In genomic region chr2:177275041-177275440, GRCh38 we compare ENCODE assay signal across 14 cellular contexts. TPM values are rescaled to one million over a fixed set of nuclear protein-coding genes. Genes with fewer than 3 reads are reported as not detected.
DNase-seq lines count a peak whose midpoint lies in the region; ATAC-seq, FAIRE-seq and TF ChIP-seq lines count a peak whose summit lies in the region.
"Had no signal": no experiment of that assay in that cellular context is flagged by ENCODE, and none has a peak within 500 bp of the region (broad histone marks: within the 10 kb centered on the region; RNA-seq: fewer than 3 reads in every experiment).

No MANE protein-coding gene starts in this region.

- TF ChIP-seq POLR2A in transverse colon (IDR thresholded peaks at IDR 0.05) = no peak
- TF ChIP-seq POLR2A in GM18505 (IDR thresholded peaks at IDR 0.05; ENCODE audit: borderline replicate concordance, extremely low read depth, insufficient read depth, insufficient read length) = no peak

- peaks cover 11% of the 10 kb centered on the region for H3K4me1 Mint-ChIP-seq in stimulated activated memory B cell treated with anti-CD40 and anti-IgM and Interleukin-4, amounts not matched to agents 10 μg/mL and 1 μg/mL and 100 μg/mL, for 72 hours
- H3K4me1 Mint-ChIP-seq: immature natural killer cell, neural crest cell had no signal

- no peaks in the 10 kb centered on the region for H3K36me3 ChIP-seq in OCI-LY1 (ENCODE audit: insufficient read depth, low read length)
- H3K36me3 ChIP-seq in keratinocyte (ENCODE audit: control insufficient read depth in 2 of 2, extremely low read depth in 1 of 2, insufficient read depth in 2 of 2, low read length in 2 of 2) = no peaks in the 10 kb centered on the region
- H3K36me3 ChIP-seq in transverse colon = no peaks in the 10 kb centered on the region

- H3K9me1 ChIP-seq in keratinocyte (ENCODE audit: control insufficient read depth, extremely low read depth, insufficient read depth, low read length) = no peaks in the 10 kb centered on the region

- WGBS in transverse colon (ENCODE audit: low coverage in 1 of 2), 2 donors = 46 to 63% methylated on average over 2 of the region's 2 CpGs

- H3K27ac Mint-ChIP-seq in stimulated activated memory B cell treated with anti-CD40 and anti-IgM and Interleukin-4, amounts not matched to agents 10 μg/mL and 1 μg/mL and 100 μg/mL, for 72 hours = no peak overlapping the region
- H3K27ac Mint-ChIP-seq: activated CD8-positive, alpha-beta T cell treated with anti-CD3 and anti-CD28 coated beads, Interleukin-2, amount 10 ng/mL, durations not matched to agents 7 days and 5 days; activated naive CD4-positive, alpha-beta T cell treated with anti-CD3 and anti-CD28 coated beads, Interleukin-2, amount 10 ng/mL, durations not matched to agents 7 days and 5 days; effector memory CD8-positive, alpha-beta T cell; immature natural killer cell; T-helper 2 cell treated with Interferon-gamma antibody and Interleukin-4, amounts not matched to agents 5 μg/mL and 100 μg/mL, for 36 hours had no signal

- H3K27me3 ChIP-seq in OCI-LY1 (ENCODE audit: insufficient read depth, low read length) = no peaks in the 10 kb centered on the region
- H3K27me3 ChIP-seq in keratinocyte (ENCODE audit: control insufficient read depth, extremely low read depth, insufficient read depth, low read length) = no peaks in the 10 kb centered on the region
- H3K27me3 ChIP-seq in transverse colon = no peaks in the 10 kb centered on the region

- no peaks in the 10 kb centered on the region for H3K36me3 Mint-ChIP-seq in stimulated activated memory B cell treated with anti-CD40 and anti-IgM and Interleukin-4, amounts not matched to agents 10 μg/mL and 1 μg/mL and 100 μg/mL, for 72 hours
- H3K36me3 Mint-ChIP-seq: activated naive CD4-positive, alpha-beta T cell treated with anti-CD3 and anti-CD28 coated beads, Interleukin-2, amount 10 ng/mL, durations not matched to agents 7 days and 5 days; immature natural killer cell had no signal

- H3K4me2 ChIP-seq in OCI-LY1 (ENCODE audit: low read length) (peak overlapping the region; percentile 36; the same call in 1 of the 2 replicates), keratinocyte (ENCODE audit: control insufficient read depth, extremely low read depth, insufficient read depth, low read depth, low read length) (peak overlapping the region; percentile 37)

- peaks cover 53% of the 10 kb centered on the region for H3K4me1 ChIP-seq in OCI-LY1 (ENCODE audit: insufficient read depth, low read length, severe bottlenecking)
- H3K4me1 ChIP-seq in keratinocyte (ENCODE audit: control insufficient read depth, extremely low read depth, insufficient read depth, low read length) = peaks cover 44% of the 10 kb centered on the region
- peaks cover 4 to 36% (median 14%) of the 10 kb centered on the region in 4 donors for H3K4me1 ChIP-seq in transverse colon

- no peaks in the 10 kb centered on the region for H3F3A ChIP-seq in OCI-LY1 (ENCODE audit: insufficient read depth, low read length)

- H3K27ac ChIP-seq in OCI-LY1 (ENCODE audit: low read depth, low read length, poor library complexity, severe bottlenecking) (peak overlapping the region; percentile 43), keratinocyte (ENCODE audit: control insufficient read depth, insufficient read depth, low read length) (peak overlapping the region; percentile 16), transverse colon (peak overlapping the region; percentile 59 to 70 (median 65))

- DNase-seq in dermis blood vessel endothelial cell (peak; percentile 61), keratinocyte (ENCODE audit: low read depth, low spot score) (no peak), transverse colon (no peak), NCI-H526 (lab: John Stamatoyannopoulos, UW) (no peak)
- DNase-seq: activated CD8-positive, alpha-beta T cell treated with anti-CD3 and anti-CD28 coated beads, Interleukin-2, amount 10 ng/mL, durations not matched to agents 7 days and 5 days; activated naive CD4-positive, alpha-beta T cell treated with anti-CD3 and anti-CD28 coated beads, Interleukin-2, amount 10 ng/mL, durations not matched to agents 7 days and 5 days; effector memory CD8-positive, alpha-beta T cell; immature natural killer cell had no signal

- H3K27me3 Mint-ChIP-seq in stimulated activated memory B cell treated with anti-CD40 and anti-IgM and Interleukin-4, amounts not matched to agents 10 μg/mL and 1 μg/mL and 100 μg/mL, for 72 hours = no peaks in the 10 kb centered on the region
- H3K27me3 Mint-ChIP-seq: activated naive CD4-positive, alpha-beta T cell treated with anti-CD3 and anti-CD28 coated beads, Interleukin-2, amount 10 ng/mL, durations not matched to agents 7 days and 5 days; effector memory CD8-positive, alpha-beta T cell had no signal

- H4K20me1 ChIP-seq in OCI-LY1 (ENCODE audit: insufficient read depth, low read length) = no peaks in the 10 kb centered on the region
- H4K20me1 ChIP-seq in keratinocyte (ENCODE audit: control insufficient read depth, extremely low read depth, insufficient read depth, low read length) = no peaks in the 10 kb centered on the region

- TF ChIP-seq CTCF in OCI-LY1 (IDR thresholded peaks at IDR 0.05; ENCODE audit: low read length) = no peak
- TF ChIP-seq CTCF in keratinocyte (optimal IDR thresholded peaks at IDR 0.05 in 1 of 3, IDR thresholded peaks at IDR 0.05 in 1 of 3, conservative IDR thresholded peaks at IDR 0.05 in 1 of 3; ENCODE audit: extremely low read depth in 1 of 3, insufficient read depth in 2 of 3, low read length in 3 of 3) = no peak
- TF ChIP-seq CTCF in transverse colon (IDR thresholded peaks at IDR 0.05) = no peak

- H3K9me3 Mint-ChIP-seq in stimulated activated memory B cell treated with anti-CD40 and anti-IgM and Interleukin-4, amounts not matched to agents 10 μg/mL and 1 μg/mL and 100 μg/mL, for 72 hours = no peaks in the 10 kb centered on the region
- H3K9me3 Mint-ChIP-seq: activated naive CD4-positive, alpha-beta T cell treated with anti-CD3 and anti-CD28 coated beads, Interleukin-2, amount 10 ng/mL, durations not matched to agents 7 days and 5 days; effector memory CD8-positive, alpha-beta T cell; immature natural killer cell; neural crest cell; T-helper 2 cell treated with Interferon-gamma antibody and Interleukin-4, amounts not matched to agents 5 μg/mL and 100 μg/mL, for 36 hours had no signal

- no peak overlapping the region for H3K4me3 ChIP-seq in OCI-LY1 (ENCODE audit: low read depth, low read length, poor library complexity, severe bottlenecking)
- no peak overlapping the region for H3K4me3 ChIP-seq in keratinocyte (ENCODE audit: control insufficient read depth in 2 of 3, extremely low read depth in 1 of 3, insufficient read depth in 2 of 3, low read depth in 1 of 3, low read length in 3 of 3)
- no peak overlapping the region for H3K4me3 ChIP-seq in transverse colon

- H3K9me3 ChIP-seq in OCI-LY1 (ENCODE audit: low read length) (no peaks in the 10 kb centered on the region), keratinocyte (ENCODE audit: control insufficient read depth, low read depth, low read length) (no peaks in the 10 kb centered on the region), transverse colon (no peaks in the 10 kb centered on the region)

- TF ChIP-seq EP300 in transverse colon (IDR thresholded peaks at IDR 0.05; ENCODE audit: low read depth) = no peak

- dilution Hi-C loops in keratinocyte (cut with MboI; ENCODE audit: extremely low pct_ligation_motif_present, low sequenced_read_pairs) = no loop called here

- no peak overlapping the region for H3K9ac ChIP-seq in OCI-LY1 (ENCODE audit: low read length)
- no peak overlapping the region for H3K9ac ChIP-seq in keratinocyte (ENCODE audit: control insufficient read depth, extremely low read depth, insufficient read depth, low read length)

- no peak for ATAC-seq in GM18505 (IDR thresholded peaks at IDR 0.05; ENCODE audit: unreplicated experiment)
- no peak for ATAC-seq in stimulated activated memory B cell treated with anti-CD40 and anti-IgM and Interleukin-4, amounts not matched to agents 10 μg/mL and 1 μg/mL and 100 μg/mL, for 72 hours
- ATAC-seq: activated CD8-positive, alpha-beta T cell treated with anti-CD3 and anti-CD28 coated beads, Interleukin-2, amount 10 ng/mL, durations not matched to agents 7 days and 5 days; effector memory CD8-positive, alpha-beta T cell had no signal

- H2AFZ ChIP-seq in OCI-LY1 (ENCODE audit: low read length) (no peak overlapping the region), keratinocyte (ENCODE audit: control insufficient read depth, low read length) (peak overlapping the region; percentile 21)

- no peaks in the 10 kb centered on the region for H3K79me2 ChIP-seq in OCI-LY1 (ENCODE audit: insufficient read depth, low read length)
- no peaks in the 10 kb centered on the region for H3K79me2 ChIP-seq in keratinocyte (ENCODE audit: control insufficient read depth, insufficient read depth, low read length)

- intact Hi-C loops in transverse colon (cut with DNase I; ENCODE audit: low total_unique reads) = no loop called here

- no peaks in the 10 kb centered on the region for H3K9me2 ChIP-seq in OCI-LY1 (ENCODE audit: low read depth, low read length)

- no peak overlapping the region for H3K4me3 Mint-ChIP-seq in stimulated activated memory B cell treated with anti-CD40 and anti-IgM and Interleukin-4, amounts not matched to agents 10 μg/mL and 1 μg/mL and 100 μg/mL, for 72 hours
- H3K4me3 Mint-ChIP-seq: activated CD8-positive, alpha-beta T cell treated with anti-CD3 and anti-CD28 coated beads, Interleukin-2, amount 10 ng/mL, durations not matched to agents 7 days and 5 days; activated naive CD4-positive, alpha-beta T cell treated with anti-CD3 and anti-CD28 coated beads, Interleukin-2, amount 10 ng/mL, durations not matched to agents 7 days and 5 days; effector memory CD8-positive, alpha-beta T cell; immature natural killer cell; neural crest cell; T-helper 2 cell treated with Interferon-gamma antibody and Interleukin-4, amounts not matched to agents 5 μg/mL and 100 μg/mL, for 36 hours had no signal

- FAIRE-seq in keratinocyte (lab: Jason Lieb, UNC) = no peak
- FAIRE-seq: GM18507 had no signal

- in situ Hi-C loops in transverse colon (cut with MboI; ENCODE audit: low pct_ligation_motif_present in 1 of 4, low pct_unique_long_range_greater_than_20kb in 1 of 4, low sequenced_read_pairs in 3 of 4) = no loop called here

RNA-seq across cellular contexts. Expression of gene NFE2L2, which starts 10.5 kb away (rescaled TPM):
- total RNA-seq in dermis blood vessel endothelial cell (57.9 and 69.9 TPM in 2 replicates), transverse colon (100 to 1,000 TPM in 1 of 4 donors, 10 to 100 TPM in 3; 41.6 to 105 (median 65.2) TPM)
- polyA plus RNA-seq in keratinocyte = 148 to 209 TPM (median 177 TPM) in 3 replicates
- 270 TPM for polyA plus RNA-seq in keratinocyte (2011; ENCODE audit: low read depth)
- polyA plus RNA-seq in keratinocyte (2011; cell fraction: cytosol; rRNA removed) = 125 and 255 TPM in 2 replicates
- 188 and 209 TPM in 2 replicates for polyA plus RNA-seq in keratinocyte (2011; cell fraction: nucleus; rRNA removed)
- 73.8 and 149 TPM in 2 replicates for polyA plus RNA-seq in keratinocyte (2012; ENCODE audit: low replicate concordance)
- 111 to 217 TPM (median 195 TPM) in 3 replicates for polyA minus RNA-seq in keratinocyte
- polyA minus RNA-seq in keratinocyte (2011; cell fraction: cytosol; rRNA and poly(A)+ RNA removed) = 156 TPM
- polyA minus RNA-seq in keratinocyte (2011; cell fraction: nucleus; rRNA and poly(A)+ RNA removed) = 72.8 and 148 TPM in 2 replicates
